1 cellular context compared by ENCODE assay signal in the genomic region with DNA sequence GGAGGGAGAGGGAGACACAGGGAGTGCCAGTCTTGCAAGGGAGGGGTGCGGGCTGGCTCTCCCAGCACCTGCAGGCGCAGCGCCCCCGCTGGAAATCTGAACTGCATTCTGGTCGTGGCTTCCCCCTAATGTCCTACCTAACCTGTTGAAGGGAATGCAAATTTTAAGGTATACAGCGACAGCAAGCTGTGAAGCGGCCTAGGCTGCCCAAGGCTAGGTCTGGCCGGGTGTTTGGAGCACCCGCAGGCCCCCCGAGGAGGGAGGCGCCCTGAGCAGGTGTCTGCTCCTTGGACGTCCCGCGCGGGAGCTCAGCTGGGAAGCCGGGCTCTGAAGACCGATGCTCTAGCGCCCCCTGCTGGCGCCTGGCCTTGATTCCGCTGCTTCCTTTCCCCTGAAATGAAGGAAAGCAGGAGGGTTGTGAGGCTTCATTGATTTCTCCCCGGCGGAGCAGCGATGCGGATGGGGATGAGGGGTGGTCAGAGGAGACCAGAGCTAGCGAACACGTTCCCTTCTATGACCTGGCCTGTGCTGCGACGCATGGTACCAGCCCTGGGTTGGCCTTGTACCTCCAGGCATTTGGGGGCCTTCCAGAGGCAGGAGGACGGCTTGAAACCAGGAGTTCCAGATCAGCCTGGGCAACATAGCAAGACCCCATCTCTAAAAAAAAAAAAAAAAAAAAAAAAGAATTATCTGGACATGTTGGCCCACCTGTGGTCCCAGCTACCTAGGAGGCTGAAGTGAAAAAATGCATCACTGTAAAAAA.
TF ChIP-seq lines count a peak whose summit lies in the region.

No MANE protein-coding gene starts in this region.

TF ChIP-seq in WTC11, 78 proteins besides CTCF, POLR2A, EP300 and RAD21 (continued from another document):
- TF ChIP-seq, protein P1, sequence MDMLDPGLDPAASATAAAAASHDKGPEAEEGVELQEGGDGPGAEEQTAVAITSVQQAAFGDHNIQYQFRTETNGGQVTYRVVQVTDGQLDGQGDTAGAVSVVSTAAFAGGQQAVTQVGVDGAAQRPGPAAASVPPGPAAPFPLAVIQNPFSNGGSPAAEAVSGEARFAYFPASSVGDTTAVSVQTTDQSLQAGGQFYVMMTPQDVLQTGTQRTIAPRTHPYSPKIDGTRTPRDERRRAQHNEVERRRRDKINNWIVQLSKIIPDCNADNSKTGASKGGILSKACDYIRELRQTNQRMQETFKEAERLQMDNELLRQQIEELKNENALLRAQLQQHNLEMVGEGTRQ (CRISPR knock-in tag; IDR thresholded peaks at IDR 0.05): no peak
- TF ChIP-seq GTF2I (CRISPR knock-in tag; conservative IDR thresholded peaks at IDR 0.05): peak; percentile 82
- no peak for TF ChIP-seq ATF2 (CRISPR knock-in tag; IDR thresholded peaks at IDR 0.05; ENCODE audit: borderline replicate concordance, low read depth)
- TF ChIP-seq NFATC4 (CRISPR knock-in tag; IDR thresholded peaks at IDR 0.05): no peak
- TF ChIP-seq TEAD1 (CRISPR knock-in tag; IDR thresholded peaks at IDR 0.05): peak; percentile 39; the same call in 1 of the 2 replicates
- no peak; the same call in 1 of the 2 replicates for TF ChIP-seq AFF4 (CRISPR knock-in tag; IDR thresholded peaks at IDR 0.05; ENCODE audit: borderline replicate concordance)
- TF ChIP-seq KAT7 (CRISPR knock-in tag; IDR thresholded peaks at IDR 0.05; ENCODE audit: borderline replicate concordance): no peak
- 0 out of 2 replicates have a peak, but pooled peaks have one; percentile 62 for TF ChIP-seq TP53 (CRISPR knock-in tag; IDR thresholded peaks at IDR 0.05)
- no peak for TF ChIP-seq ELF4 (CRISPR knock-in tag; IDR thresholded peaks at IDR 0.05; ENCODE audit: low read depth)
- TF ChIP-seq TCF7 (CRISPR knock-in tag; IDR thresholded peaks at IDR 0.05; ENCODE audit: low read depth): no peak
- TF ChIP-seq, protein P2, sequence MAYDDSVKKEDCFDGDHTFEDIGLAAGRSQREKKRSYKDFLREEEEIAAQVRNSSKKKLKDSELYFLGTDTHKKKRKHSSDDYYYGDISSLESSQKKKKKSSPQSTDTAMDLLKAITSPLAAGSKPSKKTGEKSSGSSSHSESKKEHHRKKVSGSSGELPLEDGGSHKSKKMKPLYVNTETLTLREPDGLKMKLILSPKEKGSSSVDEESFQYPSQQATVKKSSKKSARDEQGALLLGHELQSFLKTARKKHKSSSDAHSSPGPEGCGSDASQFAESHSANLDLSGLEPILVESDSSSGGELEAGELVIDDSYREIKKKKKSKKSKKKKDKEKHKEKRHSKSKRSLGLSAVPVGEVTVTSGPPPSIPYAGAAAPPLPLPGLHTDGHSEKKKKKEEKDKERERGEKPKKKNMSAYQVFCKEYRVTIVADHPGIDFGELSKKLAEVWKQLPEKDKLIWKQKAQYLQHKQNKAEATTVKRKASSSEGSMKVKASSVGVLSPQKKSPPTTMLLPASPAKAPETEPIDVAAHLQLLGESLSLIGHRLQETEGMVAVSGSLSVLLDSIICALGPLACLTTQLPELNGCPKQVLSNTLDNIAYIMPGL (CRISPR knock-in tag; IDR thresholded peaks at IDR 0.05): peak; percentile 62; the same call in 1 of the 2 replicates
- TF ChIP-seq ETV6 (CRISPR knock-in tag; IDR thresholded peaks at IDR 0.05): peak; percentile 58; the same call in 1 of the 2 replicates
- TF ChIP-seq HMGA2 (CRISPR knock-in tag; IDR thresholded peaks at IDR 0.05): no peak
- TF ChIP-seq, protein P3, sequence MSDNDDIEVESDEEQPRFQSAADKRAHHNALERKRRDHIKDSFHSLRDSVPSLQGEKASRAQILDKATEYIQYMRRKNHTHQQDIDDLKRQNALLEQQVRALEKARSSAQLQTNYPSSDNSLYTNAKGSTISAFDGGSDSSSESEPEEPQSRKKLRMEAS (CRISPR knock-in tag; IDR thresholded peaks at IDR 0.05): peak; percentile 36; the same call in 1 of the 2 replicates
- TF ChIP-seq RELA (CRISPR knock-in tag; IDR thresholded peaks at IDR 0.05; ENCODE audit: borderline replicate concordance): no peak
- TF ChIP-seq ERG (CRISPR knock-in tag; IDR thresholded peaks at IDR 0.05): 0 out of 2 replicates have a peak, but pooled peaks have one; percentile 35
- peak; percentile 60; the same call in 1 of the 2 replicates for TF ChIP-seq E2F5 (CRISPR knock-in tag; IDR thresholded peaks at IDR 0.05)
- TF ChIP-seq ZNF121 (CRISPR knock-in tag; IDR thresholded peaks at IDR 0.05): peak; percentile 100
- peak; percentile 58; the same call in 1 of the 2 replicates for TF ChIP-seq CREM (CRISPR knock-in tag; IDR thresholded peaks at IDR 0.05)
- TF ChIP-seq FOXP1 (CRISPR knock-in tag; IDR thresholded peaks at IDR 0.05; ENCODE audit: borderline replicate concordance): peak; percentile 74; the same call in 1 of the 2 replicates
- TF ChIP-seq, protein P4, sequence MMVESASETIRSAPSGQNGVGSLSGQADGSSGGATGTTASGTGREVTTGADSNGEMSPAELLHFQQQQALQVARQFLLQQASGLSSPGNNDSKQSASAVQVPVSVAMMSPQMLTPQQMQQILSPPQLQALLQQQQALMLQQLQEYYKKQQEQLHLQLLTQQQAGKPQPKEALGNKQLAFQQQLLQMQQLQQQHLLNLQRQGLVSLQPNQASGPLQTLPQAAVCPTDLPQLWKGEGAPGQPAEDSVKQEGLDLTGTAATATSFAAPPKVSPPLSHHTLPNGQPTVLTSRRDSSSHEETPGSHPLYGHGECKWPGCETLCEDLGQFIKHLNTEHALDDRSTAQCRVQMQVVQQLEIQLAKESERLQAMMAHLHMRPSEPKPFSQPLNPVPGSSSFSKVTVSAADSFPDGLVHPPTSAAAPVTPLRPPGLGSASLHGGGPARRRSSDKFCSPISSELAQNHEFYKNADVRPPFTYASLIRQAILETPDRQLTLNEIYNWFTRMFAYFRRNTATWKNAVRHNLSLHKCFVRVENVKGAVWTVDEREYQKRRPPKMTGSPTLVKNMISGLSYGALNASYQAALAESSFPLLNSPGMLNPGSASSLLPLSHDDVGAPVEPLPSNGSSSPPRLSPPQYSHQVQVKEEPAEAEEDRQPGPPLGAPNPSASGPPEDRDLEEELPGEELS (CRISPR knock-in tag; IDR thresholded peaks at IDR 0.05): no peak; the same call in 1 of the 2 replicates
